ENCODE assay signal across 25 cellular contexts in the genomic region with DNA sequence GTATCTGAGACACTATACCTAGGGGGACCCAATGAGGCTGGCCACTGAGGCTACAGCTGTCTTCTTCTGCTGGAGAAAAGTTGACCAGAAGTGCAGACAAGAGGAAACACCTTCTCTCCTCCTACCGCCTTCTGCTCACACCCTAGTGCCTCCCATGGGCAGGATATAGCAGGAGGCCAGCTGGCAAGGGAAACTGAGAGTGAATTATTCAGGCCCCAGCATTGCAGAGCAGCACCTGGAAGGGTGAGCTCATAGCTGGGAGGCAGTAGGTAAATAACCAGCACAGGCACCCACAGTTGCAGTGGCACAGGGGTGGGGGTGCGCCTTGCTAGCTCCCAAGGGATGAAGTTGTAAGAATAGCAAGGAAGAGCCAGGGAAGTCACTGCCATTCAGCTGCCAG.
A peak's percentile ranks its signal among the peaks of the same experiment; 100 is the strongest.
DNase-seq lines count a peak whose midpoint lies in the region; ATAC-seq, FAIRE-seq and TF ChIP-seq lines count a peak whose summit lies in the region.
"Had no signal": no experiment of that assay in that cellular context is flagged by ENCODE, and none has a peak within 500 bp of the region (broad histone marks: within the 10 kb centered on the region; RNA-seq: fewer than 3 reads in every experiment).

No MANE protein-coding gene starts in this region.

- no peak overlapping the region for H3K27ac ChIP-seq in keratinocyte (ENCODE audit: control insufficient read depth, insufficient read depth, low read length)
- H3K27ac ChIP-seq in CD8-positive, alpha-beta memory T cell (ENCODE audit: low read depth, low read length) = no peak overlapping the region
- H3K27ac ChIP-seq: BLaER1 treated with 17β-estradiol and CSF1 and Interleukin-3, amounts not matched to agents 10 nM and 100 nM; SJCRH30 had no signal

- CTCF ChIA-PET in CD8-positive, alpha-beta memory T cell (lab: Charles Lee) = no interaction called here

- peaks cover 12% of the 10 kb centered on the region for H3K4me1 ChIP-seq in keratinocyte (ENCODE audit: control insufficient read depth, extremely low read depth, insufficient read depth, low read length)
- H3K4me1 ChIP-seq in CD8-positive, alpha-beta memory T cell (ENCODE audit: insufficient read depth, low read length) = no peaks in the 10 kb centered on the region
- H3K4me1 ChIP-seq: SJCRH30 had no signal

- H3K27ac Mint-ChIP-seq in CD8-positive, alpha-beta memory T cell = no peak overlapping the region
- H3K27ac Mint-ChIP-seq: CD4-positive, alpha-beta memory T cell had no signal

- H3K4me3 Mint-ChIP-seq in CD8-positive, alpha-beta memory T cell = no peak overlapping the region
- H3K4me3 Mint-ChIP-seq: CD4-positive, alpha-beta memory T cell had no signal

- no peaks in the 10 kb centered on the region for H3K36me3 Mint-ChIP-seq in CD8-positive, alpha-beta memory T cell
- H3K36me3 Mint-ChIP-seq: CD4-positive, alpha-beta memory T cell had no signal

- no peak overlapping the region for H3K4me3 ChIP-seq in keratinocyte (ENCODE audit: control insufficient read depth in 2 of 3, extremely low read depth in 1 of 3, insufficient read depth in 2 of 3, low read depth in 1 of 3, low read length in 3 of 3)
- H3K4me3 ChIP-seq in CD8-positive, alpha-beta memory T cell (ENCODE audit: low read length) = no peak overlapping the region
- H3K4me3 ChIP-seq: BLaER1 treated with 17β-estradiol and CSF1 and Interleukin-3, amounts not matched to agents 10 nM and 100 nM; GM12878; SJCRH30 had no signal

- dilution Hi-C loops in keratinocyte (cut with MboI; ENCODE audit: extremely low pct_ligation_motif_present, low sequenced_read_pairs) = no loop called here

- peaks cover under 1% of the 10 kb centered on the region for H3K27me3 ChIP-seq in keratinocyte (ENCODE audit: control insufficient read depth, extremely low read depth, insufficient read depth, low read length)
- no peaks in the 10 kb centered on the region for H3K27me3 ChIP-seq in CD8-positive, alpha-beta memory T cell (ENCODE audit: insufficient read depth, low read length, poor library complexity, severe bottlenecking)
- H3K27me3 ChIP-seq: BLaER1 treated with 17β-estradiol and CSF1 and Interleukin-3, amounts not matched to agents 10 nM and 100 nM; SJCRH30 had no signal

- no peaks in the 10 kb centered on the region for H3K9me1 ChIP-seq in keratinocyte (ENCODE audit: control insufficient read depth, extremely low read depth, insufficient read depth, low read length)

- no peaks in the 10 kb centered on the region for H3K9me3 ChIP-seq in keratinocyte (ENCODE audit: control insufficient read depth, low read depth, low read length)
- H3K9me3 ChIP-seq in CD8-positive, alpha-beta memory T cell (ENCODE audit: low read length) = no peaks in the 10 kb centered on the region
- H3K9me3 ChIP-seq: BLaER1 treated with 17β-estradiol and CSF1 and Interleukin-3, amounts not matched to agents 10 nM and 100 nM; SJCRH30 had no signal

- H3K79me2 ChIP-seq in keratinocyte (ENCODE audit: control insufficient read depth, insufficient read depth, low read length) = no peaks in the 10 kb centered on the region

- no peak for ATAC-seq in HG02610 (IDR thresholded peaks at IDR 0.05; ENCODE audit: unreplicated experiment)
- ATAC-seq: GM12878 had no signal

- no peak for TF ChIP-seq CTCF in keratinocyte (optimal IDR thresholded peaks at IDR 0.05 in 1 of 3, IDR thresholded peaks at IDR 0.05 in 1 of 3, conservative IDR thresholded peaks at IDR 0.05 in 1 of 3; ENCODE audit: extremely low read depth in 1 of 3, insufficient read depth in 2 of 3, low read length in 3 of 3)

- peaks cover 10% of the 10 kb centered on the region in 2 donors for H3K27me3 Mint-ChIP-seq in CD8-positive, alpha-beta memory T cell

- no peak for FAIRE-seq in keratinocyte (lab: Jason Lieb, UNC)
- FAIRE-seq: GM12878, HTR-8/SVneo had no signal

- H3K9ac ChIP-seq in keratinocyte (ENCODE audit: control insufficient read depth, extremely low read depth, insufficient read depth, low read length) = no peak overlapping the region
- H3K9ac ChIP-seq: BLaER1 treated with 17β-estradiol and CSF1 and Interleukin-3, amounts not matched to agents 10 nM and 100 nM had no signal

- peak overlapping the region; percentile 6 for H3K4me2 ChIP-seq in keratinocyte (ENCODE audit: control insufficient read depth, extremely low read depth, insufficient read depth, low read depth, low read length)

- DNase-seq in DMS53 (lab: John Stamatoyannopoulos, UW) = peak; percentile 18
- DNase-seq in DMS53 treated with DMSO at 0.1 percent for 48 hours (lab: John Stamatoyannopoulos, UW; ENCODE audit: unreplicated experiment) = no peak
- peak; percentile 14 for DNase-seq in NCI-H2107 (lab: John Stamatoyannopoulos, UW)
- DNase-seq in SW480 (ENCODE audit: low spot score) = peak; percentile 39
- no peak for DNase-seq in keratinocyte (ENCODE audit: low read depth, low spot score)
- DNase-seq in cerebellum (ENCODE audit: low spot score) = no peak
- no peak for DNase-seq in CD8-positive, alpha-beta memory T cell
- DNase-seq: 8988T; CD4-positive, alpha-beta memory T cell; DND-41; HCEC 1CT; KG1; NCI-H1092 treated with DMSO at 0.1 percent for 48 hours; NCI-H146; NCI-H2081; NCI-H2227 treated with DMSO at 0.1 percent for 48 hours; NCI-H510A; NCI-H748 treated with DMSO at 0.1 percent for 48 hours; NK-92 treated with Interleukin-12 subunit alpha and Interleukin-12 subunit beta, amount 100 ng/mL, for 24 hours; SJCRH30; T-helper 1 cell had no signal

- no peaks in the 10 kb centered on the region for H4K20me1 ChIP-seq in keratinocyte (ENCODE audit: control insufficient read depth, extremely low read depth, insufficient read depth, low read length)
- H4K20me1 ChIP-seq: BLaER1 treated with 17β-estradiol and CSF1 and Interleukin-3, amounts not matched to agents 10 nM and 100 nM had no signal

- H3K36me3 ChIP-seq in keratinocyte (ENCODE audit: control insufficient read depth in 2 of 2, extremely low read depth in 1 of 2, insufficient read depth in 2 of 2, low read length in 2 of 2) = no peaks in the 10 kb centered on the region
- H3K36me3 ChIP-seq in CD8-positive, alpha-beta memory T cell (ENCODE audit: insufficient read depth, low read length) = no peaks in the 10 kb centered on the region
- H3K36me3 ChIP-seq: BLaER1 treated with 17β-estradiol and CSF1 and Interleukin-3, amounts not matched to agents 10 nM and 100 nM; SJCRH30 had no signal

- H3K4me1 Mint-ChIP-seq in CD8-positive, alpha-beta memory T cell = no peaks in the 10 kb centered on the region

- H3K9me3 Mint-ChIP-seq in CD8-positive, alpha-beta memory T cell = peaks cover 0 to 3% (median 0%) of the 10 kb centered on the region in 5 donors
- H3K9me3 Mint-ChIP-seq: CD4-positive, alpha-beta memory T cell had no signal

- POLR2A ChIA-PET in CD8-positive, alpha-beta memory T cell (lab: Charles Lee) = no interaction called here

- H2AFZ ChIP-seq in keratinocyte (ENCODE audit: control insufficient read depth, low read length) = no peak overlapping the region

Comparison
In these comparisons a context has a peak if more than half of its experiments do, and no peak if none do; other contexts are left out.
1. DNase-seq: peak in DMS53 (single experiment), NCI-H2107 (single experiment) and SW480 (single experiment); none in DMS53 treated with DMSO at 0.1 percent for 48 hours (single experiment), keratinocyte (single experiment), cerebellum (single experiment) and CD8-positive, alpha-beta memory T cell (0 of 5).